In genomic region chr4:108834787-108835384, GRCh38 we compare ENCODE assay signal across 8 cellular contexts.
DNase-seq lines count a peak whose midpoint lies in the region; ATAC-seq and TF ChIP-seq lines count a peak whose summit lies in the region.

No MANE protein-coding gene starts in this region.

- H3K9me3 ChIP-seq in OCI-LY3 (ENCODE audit: insufficient read depth, low read length): no peaks in the 10 kb centered on the region

- POLR2A ChIA-PET in activated CD4-positive, alpha-beta memory T cell treated with anti-CD3 and anti-CD28 coated beads, Interleukin-2, amount 10 ng/mL, durations not matched to agents 7 days and 5 days (lab: Charles Lee): no interaction called here

- H3K27me3 ChIP-seq in OCI-LY3 (ENCODE audit: low read depth, low read length): peaks cover 12% of the 10 kb centered on the region

- H2AFZ ChIP-seq in OCI-LY3 (ENCODE audit: low read depth, low read length): no peak overlapping the region

- H3K27ac ChIP-seq in OCI-LY3 (ENCODE audit: low read length): no peak overlapping the region

- H3K36me3 Mint-ChIP-seq in progenitor cell of endocrine pancreas (ENCODE audit: insufficient read depth): no peaks in the 10 kb centered on the region
- no peaks in the 10 kb centered on the region for H3K36me3 Mint-ChIP-seq in activated CD4-positive, alpha-beta memory T cell treated with anti-CD3 and anti-CD28 coated beads, Interleukin-2, amount 10 ng/mL, durations not matched to agents 7 days and 5 days (ENCODE audit: low read depth)

- no peaks in the 10 kb centered on the region for H3K9me3 Mint-ChIP-seq in progenitor cell of endocrine pancreas (ENCODE audit: low read depth)
- no peaks in the 10 kb centered on the region for H3K9me3 Mint-ChIP-seq in activated CD4-positive, alpha-beta memory T cell treated with anti-CD3 and anti-CD28 coated beads, Interleukin-2, amount 10 ng/mL, durations not matched to agents 7 days and 5 days

- H3K4me3 Mint-ChIP-seq in progenitor cell of endocrine pancreas (ENCODE audit: low read depth): no peak overlapping the region
- no peak overlapping the region for H3K4me3 Mint-ChIP-seq in activated CD4-positive, alpha-beta memory T cell treated with anti-CD3 and anti-CD28 coated beads, Interleukin-2, amount 10 ng/mL, durations not matched to agents 7 days and 5 days

- ATAC-seq in GM19372 (IDR thresholded peaks at IDR 0.05; ENCODE audit: low read depth, unreplicated experiment): peak; percentile 57
- ATAC-seq in activated CD4-positive, CD25-positive, alpha-beta regulatory T cell treated with anti-CD3 and anti-CD28 coated beads, Interleukin-2, amount 50 U/mL, for 24 hours: no peak

- no peak overlapping the region for H3K27ac Mint-ChIP-seq in progenitor cell of endocrine pancreas
- H3K27ac Mint-ChIP-seq in activated CD4-positive, alpha-beta memory T cell treated with anti-CD3 and anti-CD28 coated beads, Interleukin-2, amount 10 ng/mL, durations not matched to agents 7 days and 5 days: no peak overlapping the region

- DNase-seq in AG20443 (ENCODE audit: low spot score): peak; percentile 42
- peak; percentile 67 for DNase-seq in epithelial cell of esophagus (ENCODE audit: low read depth)
- no peak for DNase-seq in progenitor cell of endocrine pancreas (ENCODE audit: low spot score, unreplicated experiment)
- no peak for DNase-seq in activated CD4-positive, alpha-beta memory T cell treated with anti-CD3 and anti-CD28 coated beads, Interleukin-2, amount 10 ng/mL, durations not matched to agents 7 days and 5 days
- no peak for DNase-seq in NCI-H345 treated with DMSO at 0.1 percent for 48 hours (lab: John Stamatoyannopoulos, UW; ENCODE audit: unreplicated experiment)

- H3K79me2 ChIP-seq in OCI-LY3 (ENCODE audit: low read length): no peaks in the 10 kb centered on the region

- TF ChIP-seq CTCF in OCI-LY3 (IDR thresholded peaks at IDR 0.05; ENCODE audit: low read depth, low read length) (peak; percentile 71), epithelial cell of esophagus (IDR thresholded peaks at IDR 0.05; ENCODE audit: insufficient read depth, low read depth, low read length, missing control alignments) (peak; percentile 67), progenitor cell of endocrine pancreas (IDR thresholded peaks at IDR 0.05; ENCODE audit: unreplicated experiment) (peak; percentile 83)

- H3K4me1 Mint-ChIP-seq in progenitor cell of endocrine pancreas (ENCODE audit: low read depth): peaks cover 2% of the 10 kb centered on the region
- H3K4me1 Mint-ChIP-seq in activated CD4-positive, alpha-beta memory T cell treated with anti-CD3 and anti-CD28 coated beads, Interleukin-2, amount 10 ng/mL, durations not matched to agents 7 days and 5 days: peaks cover 14% of the 10 kb centered on the region

- CTCF ChIA-PET in activated CD4-positive, alpha-beta memory T cell treated with anti-CD3 and anti-CD28 coated beads, Interleukin-2, amount 10 ng/mL, durations not matched to agents 7 days and 5 days (lab: Charles Lee): interaction anchor here (0.8 to 3.5 kb wide), 3 partner anchors 55 to 464 kb away, joined by 3 to 9 read pairs (median 5); no protein-coding TSS in a partner anchor

- H3K9ac ChIP-seq in OCI-LY3 (ENCODE audit: low read length): no peak overlapping the region

- no peaks in the 10 kb centered on the region for H4K20me1 ChIP-seq in OCI-LY3 (ENCODE audit: insufficient read depth, low read length)

- no peak overlapping the region for H3K4me2 ChIP-seq in OCI-LY3 (ENCODE audit: low read length)

- peaks cover 10% of the 10 kb centered on the region for H3K4me1 ChIP-seq in OCI-LY3 (ENCODE audit: low read length)

- peaks cover 20% of the 10 kb centered on the region for H3K27me3 Mint-ChIP-seq in progenitor cell of endocrine pancreas
- H3K27me3 Mint-ChIP-seq in activated CD4-positive, alpha-beta memory T cell treated with anti-CD3 and anti-CD28 coated beads, Interleukin-2, amount 10 ng/mL, durations not matched to agents 7 days and 5 days: peaks cover 20% of the 10 kb centered on the region

- H3K4me3 ChIP-seq in OCI-LY3 (ENCODE audit: low read length) (no peak overlapping the region), epithelial cell of esophagus (ENCODE audit: low read length) (no peak overlapping the region)

- H3K36me3 ChIP-seq in OCI-LY3 (replicated peaks; ENCODE audit: low read depth, low read length): no peaks in the 10 kb centered on the region

Comparison
In these comparisons a context has a peak if more than half of its experiments do, and no peak if none do; other contexts are left out.
1. DNase-seq: peak in AG20443 (single experiment) and epithelial cell of esophagus (single experiment); none in progenitor cell of endocrine pancreas (single experiment), activated CD4-positive, alpha-beta memory T cell treated with anti-CD3 and anti-CD28 coated beads, Interleukin-2, amount 10 ng/mL, durations not matched to agents 7 days and 5 days (single experiment) and NCI-H345 treated with DMSO at 0.1 percent for 48 hours (single experiment).
2. Peak in every context shown above with its lines, with median percentiles within 50 percentile points of each other: CTCF ChIP-seq.